In genomic region chr10:30423655-30424275, GRCh38 we compare ENCODE assay signal across 8 cellular contexts. TPM values are rescaled to one million over a fixed set of nuclear protein-coding genes. Genes with fewer than 3 reads are reported as not detected.
A peak's percentile ranks its signal among the peaks of the same experiment; 100 is the strongest.
DNase-seq lines count a peak whose midpoint lies in the region; ATAC-seq and TF ChIP-seq lines count a peak whose summit lies in the region.
"Not testable (repeated sequence)": the region's sequence is repeated elsewhere in the genome, so short reads cannot be mapped to it uniquely, and the experiment has no call there.

No MANE protein-coding gene starts in this region.

- not testable (repeated sequence) for TF ChIP-seq EP300 in gastroesophageal sphincter (IDR thresholded peaks at IDR 0.05); stomach (IDR thresholded peaks at IDR 0.05)

- POLR2A ChIA-PET in AG04450 (lab: Yijun Ruan, JAX), result interaction anchor here (1.1 kb wide), 1 partner anchor 9 kb away, joined by 6 read pairs; no protein-coding TSS in a partner anchor

- H3K4me3 ChIP-seq in AG04450 (ENCODE audit: low read depth, low read length); HUES48 (ENCODE audit: low read depth, low read length); RWPE2 (ENCODE audit: severe bottlenecking); gastroesophageal sphincter; stomach: not testable (repeated sequence)

- WGBS in gastroesophageal sphincter (ENCODE audit: low coverage in 1 of 2), 2 donors, result 32 to 40% methylated on average over 4 to 6 of the region's 6 CpGs
- 41 to 54% (median 51%) methylated on average over 6 of the region's 6 CpGs for WGBS in stomach, 5 donors

- peaks cover 13% of the 10 kb centered on the region for H3K4me1 ChIP-seq in HUES48 (ENCODE audit: control insufficient read depth, insufficient read depth, low read length)
- H3K4me1 ChIP-seq in RWPE2 (ENCODE audit: insufficient read depth, poor library complexity, severe bottlenecking), result peaks cover 26% of the 10 kb centered on the region
- peaks cover 0 to 20% (median 13%) of the 10 kb centered on the region in 3 donors for H3K4me1 ChIP-seq in gastroesophageal sphincter
- peaks cover 12 to 40% (median 17%) of the 10 kb centered on the region in 4 donors for H3K4me1 ChIP-seq in stomach

- not testable (repeated sequence) for DNase-seq in AG04450 (ENCODE audit: low read depth, low spot score); RWPE2 (ENCODE audit: low spot score); chondrocyte (ENCODE audit: low spot score); memory B cell (ENCODE audit: low spot score in 2 of 2); stomach
- peak; percentile 42 for DNase-seq in osteocyte (ENCODE audit: extremely low spot score, unreplicated experiment)

- H3K27me3 Mint-ChIP-seq in chondrocyte (ENCODE audit: low read depth); memory B cell; osteocyte (ENCODE audit: unreplicated experiment): not testable (repeated sequence)

- not testable (repeated sequence) for H3K9me3 Mint-ChIP-seq in chondrocyte (ENCODE audit: low read depth); memory B cell; osteocyte (ENCODE audit: unreplicated experiment)

- not testable (repeated sequence) for H3K36me3 ChIP-seq in HUES48 (ENCODE audit: control insufficient read depth, insufficient read depth, low read length); RWPE2 (ENCODE audit: low read depth); gastroesophageal sphincter; stomach

- CTCF ChIA-PET in AG04450 (lab: Charles Lee), result interaction anchor here (0.6 to 1.9 kb wide), 5 partner anchors 10 to 168 kb away, joined by 3 to 7 read pairs (median 3); no protein-coding TSS in a partner anchor

- H3K27ac ChIP-seq in AG04450 (ENCODE audit: low read depth, low read length), result peak overlapping the region; percentile 61
- peak overlapping the region; percentile 65 for H3K27ac ChIP-seq in HUES48 (ENCODE audit: low read depth, low read length)
- H3K27ac ChIP-seq in RWPE2 (ENCODE audit: poor library complexity, severe bottlenecking), result peak overlapping the region; percentile 97
- H3K27ac ChIP-seq in gastroesophageal sphincter, result peak overlapping the region in 3 of 4 donors; percentile 56 to 74 (median 66)
- H3K27ac ChIP-seq in stomach, result peak overlapping the region; percentile 24 to 73 (median 68)

- ATAC-seq in RWPE2 (ENCODE audit: low read depth); memory B cell (ENCODE audit: low read depth): not testable (repeated sequence)
- peak; percentile 75 for ATAC-seq in gastroesophageal sphincter

- not testable (repeated sequence) for H3K4me1 Mint-ChIP-seq in chondrocyte (ENCODE audit: low read depth)
- H3K4me1 Mint-ChIP-seq in memory B cell (peaks cover 39% of the 10 kb centered on the region), osteocyte (ENCODE audit: unreplicated experiment) (peaks cover 11% of the 10 kb centered on the region)

- H3K9me3 ChIP-seq in AG04450 (ENCODE audit: control insufficient read depth, insufficient read depth, low read length); HUES48 (ENCODE audit: control insufficient read depth, insufficient read depth, low read length); RWPE2 (ENCODE audit: severe bottlenecking); gastroesophageal sphincter; stomach: not testable (repeated sequence)

- intact Hi-C loops in stomach (cut with DNase I; ENCODE audit: low total_unique reads), result not testable (repeated sequence)

- not testable (repeated sequence) for H3K9ac ChIP-seq in HUES48 (ENCODE audit: low read depth, low read length)

- H3K36me3 Mint-ChIP-seq in chondrocyte (ENCODE audit: low read depth); memory B cell; osteocyte (ENCODE audit: unreplicated experiment): not testable (repeated sequence)

- peak overlapping the region; percentile 43 for H3K27ac Mint-ChIP-seq in chondrocyte (ENCODE audit: unreplicated experiment)
- H3K27ac Mint-ChIP-seq in memory B cell, result peak overlapping the region; percentile 85
- H3K27ac Mint-ChIP-seq in osteocyte (ENCODE audit: unreplicated experiment), result peak overlapping the region; percentile 71

- not testable (repeated sequence) for H3K27me3 ChIP-seq in AG04450 (ENCODE audit: control insufficient read depth, insufficient read depth, low read length); HUES48 (ENCODE audit: control insufficient read depth, insufficient read depth, low read length); RWPE2 (ENCODE audit: insufficient read depth, poor library complexity, severe bottlenecking); gastroesophageal sphincter; stomach

- TF ChIP-seq POLR2A in gastroesophageal sphincter (IDR thresholded peaks at IDR 0.05); stomach (IDR thresholded peaks at IDR 0.05): not testable (repeated sequence)

- H3K4me3 Mint-ChIP-seq in chondrocyte (ENCODE audit: unreplicated experiment), result peak overlapping the region; percentile 3
- not testable (repeated sequence) for H3K4me3 Mint-ChIP-seq in memory B cell; osteocyte (ENCODE audit: unreplicated experiment)

- TF ChIP-seq CTCF in AG04450 (IDR thresholded peaks at IDR 0.05; ENCODE audit: low read depth, low read length); RWPE2 (IDR thresholded peaks at IDR 0.05; ENCODE audit: poor library complexity, severe bottlenecking); chondrocyte (IDR thresholded peaks at IDR 0.05); gastroesophageal sphincter (IDR thresholded peaks at IDR 0.05); osteocyte (IDR thresholded peaks at IDR 0.05); stomach (IDR thresholded peaks at IDR 0.05): not testable (repeated sequence)

RNA-seq across cellular contexts. Expression of gene MAP3K8, which starts 10.2 kb away (rescaled TPM):
- polyA plus RNA-seq in AG04450 (2011; rRNA removed), result 4.3 and 5.3 TPM in 2 replicates
- 4.3 and 4.8 TPM in 2 replicates for polyA minus RNA-seq in AG04450 (2011; rRNA and poly(A)+ RNA removed)
- total RNA-seq in chondrocyte, result 8.1 to 9.4 TPM (median 8.7 TPM) in 3 replicates
- total RNA-seq in gastroesophageal sphincter, result 10 to 100 TPM; 18.4 to 63.8 (median 28.5) TPM
- 11.5 and 13.7 TPM in 2 replicates for total RNA-seq in osteocyte
- total RNA-seq in stomach, result 10 to 100 TPM in 4 of 5 donors, 1 to 10 TPM in 1; 2.2 to 38.7 (median 15.6) TPM
- 10 to 100 TPM in 2 of 3 donors, 1 to 10 TPM in 1; 6.7 to 11.9 (median 11.9) TPM for polyA plus RNA-seq in stomach
